6 cellular contexts compared by ENCODE assay signal in the genomic region with DNA sequence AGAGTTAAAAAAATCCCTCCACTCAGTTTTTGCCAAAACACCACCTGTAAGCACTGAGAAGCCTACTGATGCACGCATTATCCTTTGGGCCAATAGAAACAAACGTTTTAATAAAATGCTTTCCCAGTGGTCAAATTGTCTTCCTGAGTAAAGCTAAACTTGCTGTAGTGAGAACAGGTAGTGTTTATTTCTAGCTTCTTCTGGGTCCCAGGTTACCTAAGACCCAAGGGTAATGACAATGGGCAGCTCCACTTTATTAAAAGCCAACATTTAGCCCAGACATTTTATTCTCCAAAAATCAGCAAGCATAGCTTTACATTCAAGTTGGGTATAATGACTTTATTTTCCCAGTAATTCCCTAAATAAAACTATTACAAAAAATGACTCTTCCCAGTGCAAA. TPM values are rescaled to one million over a fixed set of nuclear protein-coding genes. Genes with fewer than 3 reads are reported as not detected.
A peak's percentile ranks its signal among the peaks of the same experiment; 100 is the strongest.
DNase-seq lines count a peak whose midpoint lies in the region; FAIRE-seq and TF ChIP-seq lines count a peak whose summit lies in the region.
"Not testable (repeated sequence)": the region's sequence is repeated elsewhere in the genome, so short reads cannot be mapped to it uniquely, and the experiment has no call there.

No MANE protein-coding gene starts in this region.

- not testable (repeated sequence) for H3K4ac ChIP-seq in H1 (replicated peaks; ENCODE audit: insufficient read length, low read depth, low read length)

- not testable (repeated sequence) for TF ChIP-seq EP300 in H1 (IDR thresholded peaks at IDR 0.05; ENCODE audit: borderline replicate concordance in 1 of 2, low read depth in 2 of 2, low read length in 2 of 2)

- TF ChIP-seq RAD21 in H1 (IDR thresholded peaks at IDR 0.05 in 1 of 2, conservative IDR thresholded peaks at IDR 0.05 in 1 of 2; ENCODE audit: low read depth in 2 of 2, low read length in 2 of 2), result not testable (repeated sequence)

- H2AFZ ChIP-seq in H1 (ENCODE audit: low read length), result not testable (repeated sequence)

- H3K4me3 ChIP-seq in H1 (ENCODE audit: extremely low read depth in 1 of 4, insufficient read depth in 2 of 4, low read depth in 3 of 4, low read length in 4 of 4), result not testable (repeated sequence)

- H3K23ac ChIP-seq in H1 (ENCODE audit: insufficient read length), result not testable (repeated sequence)

- H2BK15ac ChIP-seq in H1 (ENCODE audit: low read length), result not testable (repeated sequence)

- not testable (repeated sequence) for H3K27me3 ChIP-seq in H1 (replicated peaks in 1 of 4; ENCODE audit: control insufficient read depth in 3 of 4, extremely low read depth in 1 of 4, insufficient read depth in 3 of 4, low read length in 3 of 4)

- H2BK20ac ChIP-seq in H1 (ENCODE audit: low read length), result not testable (repeated sequence)

- DNase-seq in GM12891 (ENCODE audit: insufficient read length, low spot score); H1 (ENCODE audit: low read depth in 1 of 2, low spot score in 2 of 2): not testable (repeated sequence)
- DNase-seq in HT-29 (ENCODE audit: low spot score) (peak; percentile 23), NAMALWA (ENCODE audit: low spot score) (peak; percentile 50), SW480 (ENCODE audit: low spot score) (peak; percentile 13)

- H3K4me3 Mint-ChIP-seq in activated naive CD8-positive, alpha-beta T cell, result not testable (repeated sequence)

- peaks cover 50% of the 10 kb centered on the region for H3K4me1 Mint-ChIP-seq in activated naive CD8-positive, alpha-beta T cell (ENCODE audit: low read depth)

- not testable (repeated sequence) for H3K36me3 Mint-ChIP-seq in activated naive CD8-positive, alpha-beta T cell

- peaks cover 5 to 16% of the 10 kb centered on the region in 2 experiments for H4K20me1 ChIP-seq in H1 (replicated peaks in 1 of 2; ENCODE audit: control insufficient read depth in 1 of 2, insufficient read depth in 2 of 2, low read length in 2 of 2)

- WGBS in H1 (ENCODE audit: extremely low coverage in 1 of 2, insufficient coverage in 1 of 2, insufficient read length in 1 of 2, insufficient replicate concordance in 2 of 2, low coverage in 1 of 2, low lambda C conversion rate in 2 of 2, missing lambda C conversion rate in 1 of 2), 2 experiments, result 92% methylated on average over 2 of the region's 2 CpGs; no CpG with 5 or more reads in 1 of the 2 experiments

- H4K8ac ChIP-seq in H1 (ENCODE audit: extremely low read depth, insufficient read depth, low read length), result not testable (repeated sequence)

- not testable (repeated sequence) for TF ChIP-seq CTCF in H1 (IDR thresholded peaks at IDR 0.05; ENCODE audit: control extremely low read depth in 1 of 3, insufficient read depth in 1 of 3, low read depth in 1 of 3, low read length in 3 of 3)

- not testable (repeated sequence) for H3K4me1 ChIP-seq in H1 (replicated peaks in 1 of 4; ENCODE audit: control insufficient read depth in 3 of 4, insufficient read depth in 4 of 4, low read length in 3 of 4)

- H3K9ac ChIP-seq in H1 (replicated peaks in 1 of 4; ENCODE audit: extremely low read depth in 1 of 4, low read depth in 3 of 4, low read length in 3 of 4), result not testable (repeated sequence)

- peaks cover 0 to 26% of the 10 kb centered on the region in 2 experiments; a peak in 2 of 4 replicates for H3K79me2 ChIP-seq in H1 (ENCODE audit: control insufficient read depth in 1 of 2, insufficient read depth in 2 of 2, low read length in 2 of 2)

- not testable (repeated sequence) for H2BK5ac ChIP-seq in H1 (ENCODE audit: low read depth, low read length)

- H3K27ac Mint-ChIP-seq in activated naive CD8-positive, alpha-beta T cell, result peak overlapping the region; percentile 41

- not testable (repeated sequence) for H4K5ac ChIP-seq in H1 (ENCODE audit: insufficient read length, low read depth, low read length)

- not testable (repeated sequence) for H3K27ac ChIP-seq in H1 (ENCODE audit: low read depth, low read length)

- POLR2A ChIA-PET in H1 (lab: Charles Lee; ENCODE audit: partially characterized antibody), result interaction anchor here (0.6 to 18.4 kb wide), 11 partner anchors 7 to 1022 kb away, joined by 3 to 308 read pairs (median 3); a partner anchor contains a TSS

- not testable (repeated sequence) for H3K4me2 ChIP-seq in H1 (ENCODE audit: insufficient read depth in 1 of 2, low read depth in 2 of 2, low read length in 2 of 2)

- H3K36me3 ChIP-seq in H1 (ENCODE audit: control insufficient read depth in 2 of 4, insufficient read depth in 4 of 4, low read length in 3 of 4), result peaks cover 21 to 43% (median 38%) of the 10 kb centered on the region in 4 experiments

- not testable (repeated sequence) for TF ChIP-seq POLR2A in GM12891 (IDR thresholded peaks at IDR 0.05; ENCODE audit: low read depth, low read length); H1 (IDR thresholded peaks at IDR 0.05; ENCODE audit: control extremely low read depth in 1 of 2, low read depth in 2 of 2, low read length in 2 of 2)

- H3K14ac ChIP-seq in H1 (ENCODE audit: insufficient read length), result not testable (repeated sequence)

- H3K23me2 ChIP-seq in H1 (ENCODE audit: low read depth, low read length), result not testable (repeated sequence)

- H2BK12ac ChIP-seq in H1 (ENCODE audit: low read depth, low read length), result not testable (repeated sequence)

- not testable (repeated sequence) for H3K79me1 ChIP-seq in H1 (ENCODE audit: low read depth, low read length)

- not testable (repeated sequence) for H3K27me3 Mint-ChIP-seq in activated naive CD8-positive, alpha-beta T cell

- not testable (repeated sequence) for H3K18ac ChIP-seq in H1 (ENCODE audit: extremely low read depth, low read length)

- H3K9me3 ChIP-seq in H1 (ENCODE audit: insufficient read depth in 2 of 2, low read depth in 1 of 2, low read length in 1 of 2), result not testable (repeated sequence)

- H4K91ac ChIP-seq in H1 (replicated peaks; ENCODE audit: insufficient read length, low read length), result not testable (repeated sequence)

- H3K56ac ChIP-seq in H1 (replicated peaks; ENCODE audit: insufficient read length, low read depth, low read length), result not testable (repeated sequence)

- CTCF ChIA-PET in H1 (lab: Charles Lee; ENCODE audit: partially characterized antibody), result interaction anchor here (0.8 to 4.6 kb wide), 4 partner anchors 7 to 26 kb away, joined by 3 to 29 read pairs (median 12); a partner anchor contains a TSS

- peak; percentile 56 for FAIRE-seq in GM12891 (lab: Jason Lieb, UNC)
- FAIRE-seq in H1 (lab: Jason Lieb, UNC), result peak; percentile 45

- not testable (repeated sequence) for H3K9me3 Mint-ChIP-seq in activated naive CD8-positive, alpha-beta T cell (ENCODE audit: low read depth)

- not testable (repeated sequence) for H2BK120ac ChIP-seq in H1 (replicated peaks; ENCODE audit: low read depth, low read length)

- not testable (repeated sequence) for H2AK5ac ChIP-seq in H1 (ENCODE audit: low read depth, low read length)

RNA-seq across cellular contexts. Expression of a gene that starts 1.9 kb away (rescaled TPM):
- 6.4 TPM for polyA plus RNA-seq in GM12891 (2012; ENCODE audit: low read depth, missing spikeins)
- 19.2 and 26.0 TPM in 2 replicates for total RNA-seq in HT-29 (2014; rRNA removed; shearing (Covaris generic))
- total RNA-seq in H1 (2021; fragmentation: NEBNext Ultra II Directional; extraction: Animal tissue kit (Norgen Biotek cat#: 25700)), result 14.0 and 14.3 TPM in 2 replicates
- polyA plus RNA-seq in H1 (2011; rRNA removed), result 2.7 and 3.0 TPM in 2 replicates
- polyA plus RNA-seq in H1 (2011; cell fraction: cytosol; rRNA removed), result 4.9 TPM
- polyA plus RNA-seq in H1 (2011; cell fraction: nucleus; rRNA removed), result 4.0 TPM
- polyA plus RNA-seq in H1 (2012, experiment 1 of 2), result 4.6 to 10.1 TPM (median 5.8 TPM) in 4 replicates
- 0.52 TPM for polyA plus RNA-seq in H1 (2012, experiment 2 of 2)
- 7.0 TPM for polyA plus RNA-seq in H1 (2013, experiment 1 of 2)
- 6.1 TPM for polyA plus RNA-seq in H1 (2013, experiment 2 of 2)
- 9.8 and 15.0 TPM in 2 replicates for polyA minus RNA-seq in H1 (2011; rRNA and poly(A)+ RNA removed)
- 15.0 TPM for polyA minus RNA-seq in H1 (2011; cell fraction: cytosol; rRNA and poly(A)+ RNA removed)
- polyA minus RNA-seq in H1 (2011; cell fraction: nucleus; rRNA and poly(A)+ RNA removed), result 20.7 TPM

RNA-seq across cellular contexts. Expression of a gene that starts 7.7 kb away (rescaled TPM):
- polyA plus RNA-seq in GM12891 (2012; ENCODE audit: low read depth, missing spikeins), result 4,162 TPM
- 1,651 and 2,156 TPM in 2 replicates for total RNA-seq in HT-29 (2014; rRNA removed; shearing (Covaris generic))
- total RNA-seq in H1 (2021; fragmentation: NEBNext Ultra II Directional; extraction: Animal tissue kit (Norgen Biotek cat#: 25700)), result 1,933 and 1,965 TPM in 2 replicates
- polyA plus RNA-seq in H1 (2011; rRNA removed), result 569 and 939 TPM in 2 replicates
- polyA plus RNA-seq in H1 (2011; cell fraction: cytosol; rRNA removed), result 1,939 TPM
- 877 TPM for polyA plus RNA-seq in H1 (2011; cell fraction: nucleus; rRNA removed)
- polyA plus RNA-seq in H1 (2012, experiment 1 of 2), result 1,760 to 2,308 TPM (median 2,004 TPM) in 4 replicates
- polyA plus RNA-seq in H1 (2012, experiment 2 of 2), result 2,317 TPM
- 3,499 TPM for polyA plus RNA-seq in H1 (2013, experiment 1 of 2)
- polyA plus RNA-seq in H1 (2013, experiment 2 of 2), result 3,466 TPM
- polyA minus RNA-seq in H1 (2011; rRNA and poly(A)+ RNA removed), result 323 and 330 TPM in 2 replicates
- polyA minus RNA-seq in H1 (2011; cell fraction: cytosol; rRNA and poly(A)+ RNA removed), result 341 TPM
- 693 TPM for polyA minus RNA-seq in H1 (2011; cell fraction: nucleus; rRNA and poly(A)+ RNA removed)

RNA-seq across cellular contexts. Expression of a gene that starts 45.6 kb away (rescaled TPM):
- 3.2 TPM for polyA plus RNA-seq in GM12891 (2012; ENCODE audit: low read depth, missing spikeins)
- 3.3 and 3.4 TPM in 2 replicates for total RNA-seq in HT-29 (2014; rRNA removed; shearing (Covaris generic))
- 13.2 and 15.1 TPM in 2 replicates for total RNA-seq in H1 (2021; fragmentation: NEBNext Ultra II Directional; extraction: Animal tissue kit (Norgen Biotek cat#: 25700))
- polyA plus RNA-seq in H1 (2011; rRNA removed), result 1.6 and 1.9 TPM in 2 replicates
- 1.6 TPM for polyA plus RNA-seq in H1 (2011; cell fraction: cytosol; rRNA removed)
- 1.4 TPM for polyA plus RNA-seq in H1 (2011; cell fraction: nucleus; rRNA removed)
- polyA plus RNA-seq in H1 (2012, experiment 1 of 2), result 3.2 to 6.4 TPM (median 4.5 TPM) in 4 replicates
- polyA plus RNA-seq in H1 (2012, experiment 2 of 2), result 0.25 TPM
- 3.8 TPM for polyA plus RNA-seq in H1 (2013, experiment 1 of 2)
- 3.9 TPM for polyA plus RNA-seq in H1 (2013, experiment 2 of 2)
- polyA minus RNA-seq in H1 (2011; rRNA and poly(A)+ RNA removed), result 9.1 and 12.2 TPM in 2 replicates
- polyA minus RNA-seq in H1 (2011; cell fraction: cytosol; rRNA and poly(A)+ RNA removed), result 4.3 TPM
- 8.8 TPM for polyA minus RNA-seq in H1 (2011; cell fraction: nucleus; rRNA and poly(A)+ RNA removed)
